ENCODE assay signal across 19 cellular contexts in genomic region chr1:154838988-154839387, GRCh38. TPM values are rescaled to one million over a fixed set of nuclear protein-coding genes. Genes with fewer than 3 reads are reported as not detected.
DNase-seq lines count a peak whose midpoint lies in the region; ATAC-seq and TF ChIP-seq lines count a peak whose summit lies in the region.
"Had no signal": no experiment of that assay in that cellular context is flagged by ENCODE, and none has a peak within 500 bp of the region (broad histone marks: within the 10 kb centered on the region; RNA-seq: fewer than 3 reads in every experiment).

No MANE protein-coding gene starts in this region.

- CTCF ChIA-PET in CD8-positive, alpha-beta memory T cell (lab: Charles Lee), result no interaction called here

- H3K27ac Mint-ChIP-seq in glutamatergic neuron (ENCODE audit: unreplicated experiment) (peak overlapping the region; percentile 95), neural progenitor cell (peak overlapping the region; percentile 85)
- peak overlapping the region in 1 of 8 donors; percentile 38 for H3K27ac Mint-ChIP-seq in CD8-positive, alpha-beta memory T cell
- H3K27ac Mint-ChIP-seq: HFFc6 had no signal

- peaks cover 64% of the 10 kb centered on the region for H3K4me1 Mint-ChIP-seq in glutamatergic neuron (ENCODE audit: low read depth, unreplicated experiment)
- H3K4me1 Mint-ChIP-seq in neural progenitor cell, result peaks cover 34% of the 10 kb centered on the region
- H3K4me1 Mint-ChIP-seq in CD8-positive, alpha-beta memory T cell, result no peaks in the 10 kb centered on the region

- ATAC-seq in GM21528 (IDR thresholded peaks at IDR 0.05; ENCODE audit: low FRiP score, unreplicated experiment), result no peak
- ATAC-seq: K562 had no signal

- H2AFZ ChIP-seq in neural progenitor cell (replicated peaks), result no peak overlapping the region
- H2AFZ ChIP-seq: PC-9 had no signal

- POLR2A ChIA-PET in CD8-positive, alpha-beta memory T cell (lab: Charles Lee), result no interaction called here

- no peaks in the 10 kb centered on the region for H3K79me2 ChIP-seq in neural progenitor cell (ENCODE audit: low read depth)

- DNase-seq in NCI-H2171 treated with DMSO at 0.1 percent for 48 hours (lab: John Stamatoyannopoulos, UW) (peak; percentile 20), NCI-H2171 (lab: John Stamatoyannopoulos, UW) (no peak), glutamatergic neuron (no peak), neural progenitor cell (ENCODE audit: low spot score) (no peak), NCI-H1092 treated with DMSO at 0.1 percent for 48 hours (lab: John Stamatoyannopoulos, UW) (no peak), SKM-1 treated with dmso at 0.1 percent for 144 hours (lab: John Stamatoyannopoulos, UW; ENCODE audit: unreplicated experiment) (no peak)
- no peak for DNase-seq in CD8-positive, alpha-beta memory T cell
- DNase-seq: AML-193, COR-L47, DMS153, HFFc6, NCI-H1105 treated with DMSO at 0.1 percent for 48 hours, NCI-H187, NCI-H345, PC-9 had no signal

- peaks cover 21% of the 10 kb centered on the region for H3K4me1 ChIP-seq in neural progenitor cell
- H3K4me1 ChIP-seq in CD8-positive, alpha-beta memory T cell (ENCODE audit: insufficient read depth, low read length), result no peaks in the 10 kb centered on the region

- peak overlapping the region; percentile 65 for H3K4me3 Mint-ChIP-seq in glutamatergic neuron (ENCODE audit: unreplicated experiment)
- no peak overlapping the region for H3K4me3 Mint-ChIP-seq in neural progenitor cell
- no peak overlapping the region for H3K4me3 Mint-ChIP-seq in CD8-positive, alpha-beta memory T cell
- H3K4me3 Mint-ChIP-seq: HFFc6 had no signal

- H3K4me2 ChIP-seq in neural progenitor cell, result no peak overlapping the region
- H3K4me2 ChIP-seq: PC-9 had no signal

- TF ChIP-seq CTCF in glutamatergic neuron (IDR thresholded peaks at IDR 0.05; ENCODE audit: partially characterized antibody, unreplicated experiment) (no peak), neural progenitor cell (IDR thresholded peaks at IDR 0.05) (no peak)

- H3K27ac ChIP-seq in neural progenitor cell, result no peak overlapping the region
- no peak overlapping the region for H3K27ac ChIP-seq in CD8-positive, alpha-beta memory T cell (ENCODE audit: low read depth, low read length)
- H3K27ac ChIP-seq: 22Rv1, PC-9, RWPE1 had no signal

- no peak overlapping the region for H3K9ac ChIP-seq in neural progenitor cell

- H3K36me3 Mint-ChIP-seq in glutamatergic neuron (ENCODE audit: unreplicated experiment) (no peaks in the 10 kb centered on the region), neural progenitor cell (no peaks in the 10 kb centered on the region)
- no peaks in the 10 kb centered on the region for H3K36me3 Mint-ChIP-seq in CD8-positive, alpha-beta memory T cell

- peaks cover 26% of the 10 kb centered on the region for H3K9me3 Mint-ChIP-seq in glutamatergic neuron (ENCODE audit: unreplicated experiment)
- H3K9me3 Mint-ChIP-seq in neural progenitor cell, result no peaks in the 10 kb centered on the region
- peaks cover 0 to 2% (median 0%) of the 10 kb centered on the region in 5 donors for H3K9me3 Mint-ChIP-seq in CD8-positive, alpha-beta memory T cell
- H3K9me3 Mint-ChIP-seq: HFFc6 had no signal

- peaks cover 16% of the 10 kb centered on the region for H3F3A ChIP-seq in neural progenitor cell (ENCODE audit: low read depth)

- no peaks in the 10 kb centered on the region for H3K9me3 ChIP-seq in neural progenitor cell (ENCODE audit: low read depth)
- no peaks in the 10 kb centered on the region for H3K9me3 ChIP-seq in CD8-positive, alpha-beta memory T cell (ENCODE audit: low read length)

- H3K27me3 Mint-ChIP-seq in glutamatergic neuron (ENCODE audit: unreplicated experiment) (peaks cover 29% of the 10 kb centered on the region), neural progenitor cell (ENCODE audit: insufficient read depth, low read depth) (peaks cover 4% of the 10 kb centered on the region)
- peaks cover 7 to 24% of the 10 kb centered on the region in 2 donors for H3K27me3 Mint-ChIP-seq in CD8-positive, alpha-beta memory T cell

- no peaks in the 10 kb centered on the region for H3K27me3 ChIP-seq in neural progenitor cell
- H3K27me3 ChIP-seq in CD8-positive, alpha-beta memory T cell (ENCODE audit: insufficient read depth, low read length, poor library complexity, severe bottlenecking), result no peaks in the 10 kb centered on the region

- H4K20me1 ChIP-seq in neural progenitor cell (ENCODE audit: low read depth), result no peaks in the 10 kb centered on the region

- no peak overlapping the region for H3K4me3 ChIP-seq in neural progenitor cell
- H3K4me3 ChIP-seq in CD8-positive, alpha-beta memory T cell (ENCODE audit: low read length), result no peak overlapping the region
- H3K4me3 ChIP-seq: K562, PC-9 had no signal

- no peaks in the 10 kb centered on the region for H3K36me3 ChIP-seq in neural progenitor cell
- no peaks in the 10 kb centered on the region for H3K36me3 ChIP-seq in CD8-positive, alpha-beta memory T cell (ENCODE audit: insufficient read depth, low read length)

RNA-seq across cellular contexts. Expression of gene KCNN3, which starts 31.1 kb away (rescaled TPM):
- total RNA-seq in glutamatergic neuron (ENCODE audit: unreplicated experiment), result 3.8 TPM
- 4.3 and 4.7 TPM in 2 replicates for total RNA-seq in neural progenitor cell (ENCODE audit: low replicate concordance)
- total RNA-seq in CD8-positive, alpha-beta memory T cell, result under 1 TPM; 0.18 to 0.22 TPM
- polyA plus RNA-seq in CD8-positive, alpha-beta memory T cell, result not detected
- total RNA-seq: HFFc6 had no signal
